Comparison of ENCODE assay signal across 1 cellular context in genomic region chr4:27217261-27217769, GRCh38.
TF ChIP-seq lines count a peak whose summit lies in the region.

No MANE protein-coding gene starts in this region.

TF ChIP-seq in HCT116, 20 proteins besides CTCF, POLR2A, EP300 and RAD21 (continued from another document):
- no peak for TF ChIP-seq REST (IDR thresholded peaks at IDR 0.05; ENCODE audit: low read depth)
- TF ChIP-seq SIN3A (IDR thresholded peaks at IDR 0.05; ENCODE audit: low read depth) = no peak
- TF ChIP-seq SP1 (IDR thresholded peaks at IDR 0.05; ENCODE audit: low read depth) = no peak
- TF ChIP-seq EZH2 (IDR thresholded peaks at IDR 0.05) = no peak
